Comparison of ENCODE assay signal across 1 cellular context in genomic region chr3:40170395-40170794, GRCh38.
TF ChIP-seq lines count a peak whose summit lies in the region.

No MANE protein-coding gene starts in this region.

TF ChIP-seq in GM12878, 131 proteins besides CTCF, POLR2A, EP300 and RAD21 (continued from another document):
- TF ChIP-seq SKIL (IDR thresholded peaks at IDR 0.05; ENCODE audit: low read depth, poor library complexity, severe bottlenecking) (peak; percentile 94), BHLHE40 (IDR thresholded peaks at IDR 0.05; ENCODE audit: borderline replicate concordance in 1 of 2, low read depth in 2 of 2, low read length in 1 of 2) (no peak)
